Comparison of ENCODE assay signal across 8 cellular contexts in genomic region chr4:163167333-163167626, GRCh38. TPM values are rescaled to one million over a fixed set of nuclear protein-coding genes. Genes with fewer than 3 reads are reported as not detected.
A peak's percentile ranks its signal among the peaks of the same experiment; 100 is the strongest.
DNase-seq lines count a peak whose midpoint lies in the region; ATAC-seq and TF ChIP-seq lines count a peak whose summit lies in the region.

No MANE protein-coding gene starts in this region.

- H3K9me3 Mint-ChIP-seq in CD4-positive, alpha-beta T cell: peaks cover 2% of the 10 kb centered on the region
- no peaks in the 10 kb centered on the region for H3K9me3 Mint-ChIP-seq in endodermal cell

- peak overlapping the region; percentile 91 for H3K4me2 ChIP-seq in OCI-LY1 (ENCODE audit: low read length)

- WGBS in endodermal cell (ENCODE audit: insufficient coverage in 1 of 2, insufficient read length in 1 of 2), 2 experiments: 94 to 96% methylated on average over 4 to 5 of the region's 5 CpGs

- H3K9me2 ChIP-seq in OCI-LY1 (ENCODE audit: low read depth, low read length): no peaks in the 10 kb centered on the region

- POLR2A ChIA-PET in CD4-positive, alpha-beta T cell (lab: Charles Lee): interaction anchor here (1.7 kb wide), 1 partner anchor 327 kb away, joined by 11 read pairs; the partner anchor contains the start of gene TMA16

- H3K9me3 ChIP-seq in CD4-positive, alpha-beta T cell (ENCODE audit: control insufficient read depth, low read length): no peaks in the 10 kb centered on the region
- no peaks in the 10 kb centered on the region for H3K9me3 ChIP-seq in OCI-LY1 (ENCODE audit: low read length)
- no peaks in the 10 kb centered on the region for H3K9me3 ChIP-seq in endodermal cell (ENCODE audit: control insufficient read depth, low read length)
- no peaks in the 10 kb centered on the region for H3K9me3 ChIP-seq in neuron (ENCODE audit: low read length)

- intact Hi-C loops in CD4-positive, alpha-beta T cell (cut with DNase I, micrococcal nuclease): loop anchor here (5.0 to 10.0 kb wide), 4 partner anchors 325 to 1938 kb away; partner anchors contain the start of gene TMA16 (in 1 of the 2)

- H3K4me3 ChIP-seq in OCI-LY1 (ENCODE audit: low read depth, low read length, poor library complexity, severe bottlenecking) (peak overlapping the region; percentile 86), endodermal cell (ENCODE audit: low read length) (peak overlapping the region; percentile 98), neuron (ENCODE audit: low read length) (peak overlapping the region; percentile 97)

- peak overlapping the region; percentile 87 for H3K4me3 Mint-ChIP-seq in CD4-positive, alpha-beta T cell
- H3K4me3 Mint-ChIP-seq in endodermal cell: peak overlapping the region; percentile 84

- H3F3A ChIP-seq in OCI-LY1 (ENCODE audit: insufficient read depth, low read length): no peaks in the 10 kb centered on the region

- H3K27me3 Mint-ChIP-seq in CD4-positive, alpha-beta T cell: no peaks in the 10 kb centered on the region
- H3K27me3 Mint-ChIP-seq in endodermal cell (ENCODE audit: insufficient read depth): no peaks in the 10 kb centered on the region

- peak overlapping the region; percentile 86 for H3K27ac ChIP-seq in CD4-positive, alpha-beta T cell (ENCODE audit: low read depth, low read length)
- H3K27ac ChIP-seq in OCI-LY1 (ENCODE audit: low read depth, low read length, poor library complexity, severe bottlenecking): peak overlapping the region; percentile 29
- H3K27ac ChIP-seq in endodermal cell (ENCODE audit: low read depth, low read length): no peak overlapping the region

- TF ChIP-seq CTCF in CD4-positive, alpha-beta T cell (IDR thresholded peaks at IDR 0.05): no peak
- no peak for TF ChIP-seq CTCF in OCI-LY1 (IDR thresholded peaks at IDR 0.05; ENCODE audit: low read length)
- no peak for TF ChIP-seq CTCF in endodermal cell (conservative IDR thresholded peaks at IDR 0.05)

- no peak for ATAC-seq in CD4-positive, alpha-beta T cell (ENCODE audit: poor library complexity)
- ATAC-seq in GM21528 (IDR thresholded peaks at IDR 0.05; ENCODE audit: low FRiP score, unreplicated experiment) (no peak), GM18870 (IDR thresholded peaks at IDR 0.05; ENCODE audit: unreplicated experiment) (no peak)

- no peaks in the 10 kb centered on the region for H3K27me3 ChIP-seq in CD4-positive, alpha-beta T cell (ENCODE audit: control insufficient read depth, insufficient read depth, low read length)
- no peaks in the 10 kb centered on the region for H3K27me3 ChIP-seq in OCI-LY1 (ENCODE audit: insufficient read depth, low read length)
- H3K27me3 ChIP-seq in endodermal cell (ENCODE audit: control insufficient read depth, insufficient read depth, low read length, poor library complexity, severe bottlenecking): no peaks in the 10 kb centered on the region
- no peaks in the 10 kb centered on the region for H3K27me3 ChIP-seq in neuron (ENCODE audit: insufficient read depth, low read length)

- peaks cover 41% of the 10 kb centered on the region for H3K36me3 Mint-ChIP-seq in CD4-positive, alpha-beta T cell (ENCODE audit: low read depth)
- peaks cover 12% of the 10 kb centered on the region for H3K36me3 Mint-ChIP-seq in endodermal cell (ENCODE audit: low read depth)

- H2AFZ ChIP-seq in OCI-LY1 (ENCODE audit: low read length) (peak overlapping the region; percentile 12; the same call in 1 of the 2 replicates), neuron (ENCODE audit: low read depth, low read length) (peak overlapping the region; percentile 96)

- CTCF ChIA-PET in CD4-positive, alpha-beta T cell (lab: Charles Lee): no interaction called here

- no peaks in the 10 kb centered on the region for H4K20me1 ChIP-seq in OCI-LY1 (ENCODE audit: insufficient read depth, low read length)

- H3K36me3 ChIP-seq in OCI-LY1 (ENCODE audit: insufficient read depth, low read length) (peaks cover 18% of the 10 kb centered on the region), endodermal cell (ENCODE audit: control insufficient read depth, insufficient read depth, low read length) (peaks cover 19% of the 10 kb centered on the region), neuron (ENCODE audit: insufficient read depth, low read length) (peaks cover 16% of the 10 kb centered on the region)

- H3K4me1 Mint-ChIP-seq in CD4-positive, alpha-beta T cell (ENCODE audit: low read depth): peaks cover 44% of the 10 kb centered on the region
- H3K4me1 Mint-ChIP-seq in endodermal cell: peaks cover 33% of the 10 kb centered on the region

- H3K4me1 ChIP-seq in OCI-LY1 (ENCODE audit: insufficient read depth, low read length, severe bottlenecking): peaks cover 19% of the 10 kb centered on the region
- peaks cover under 1% of the 10 kb centered on the region for H3K4me1 ChIP-seq in endodermal cell (ENCODE audit: control insufficient read depth, insufficient read depth, low read length)
- peaks cover 18% of the 10 kb centered on the region for H3K4me1 ChIP-seq in neuron (ENCODE audit: insufficient read depth, low read length)

- H3K79me2 ChIP-seq in OCI-LY1 (ENCODE audit: insufficient read depth, low read length): peaks cover 31% of the 10 kb centered on the region

- peak overlapping the region; percentile 81 for H3K9ac ChIP-seq in OCI-LY1 (ENCODE audit: low read length)
- peak overlapping the region; percentile 84 for H3K9ac ChIP-seq in endodermal cell (ENCODE audit: extremely low read depth, low read length, poor library complexity, severe bottlenecking)

- peak in 1 of 10 experiments; percentile 6 for DNase-seq in CD4-positive, alpha-beta T cell
- DNase-seq in endodermal cell (no peak), NCI-H2171 (lab: John Stamatoyannopoulos, UW) (no peak), middle frontal gyrus (ENCODE audit: extremely low spot score, low spot score) (no peak)

- peak overlapping the region; percentile 100 for H3K27ac Mint-ChIP-seq in CD4-positive, alpha-beta T cell
- H3K27ac Mint-ChIP-seq in endodermal cell: peak overlapping the region; percentile 98

RNA-seq across cellular contexts. Expression of gene NAF1, which starts 0.6 kb away (rescaled TPM):
- total RNA-seq in CD4-positive, alpha-beta T cell: 10 to 100 TPM; 56.2 to 58.3 TPM
- total RNA-seq in endodermal cell: 10 to 100 TPM; 31.0 to 37.6 TPM
- polyA plus RNA-seq in endodermal cell (2013, experiment 1 of 2): 27.3 TPM
- polyA plus RNA-seq in endodermal cell (2013, experiment 2 of 2): 24.6 TPM
